Comparison of ENCODE assay signal across 1 cellular context in the genomic region with DNA sequence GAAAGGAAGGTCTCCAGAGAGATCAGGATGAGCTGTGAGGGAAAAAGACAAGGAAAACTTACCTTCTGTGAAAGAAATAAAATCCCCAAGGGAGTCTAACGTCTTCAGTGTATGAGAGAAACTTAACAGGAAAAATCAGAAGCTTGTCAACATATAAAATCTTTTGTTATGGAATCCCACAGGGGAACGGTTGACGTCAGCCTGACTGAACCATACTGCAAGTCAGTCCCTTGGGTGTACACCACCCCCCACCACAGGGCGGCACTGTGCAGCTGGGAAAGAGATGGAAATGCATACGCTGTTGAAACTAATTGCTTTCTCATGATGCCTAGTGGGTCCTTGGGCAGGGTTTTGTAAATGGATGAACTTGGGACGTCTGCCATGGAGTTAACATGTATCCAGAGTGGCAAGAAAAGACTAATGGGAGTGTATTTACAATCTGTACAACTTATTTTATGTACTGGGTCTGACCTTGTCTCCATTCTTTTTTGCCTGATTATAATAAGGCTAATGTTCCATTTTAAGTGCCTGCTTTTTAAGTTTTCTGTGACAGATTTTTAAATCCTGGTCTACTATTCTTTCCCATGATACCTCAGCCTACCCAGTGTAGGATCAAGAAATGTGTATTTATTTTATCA.
A peak's percentile ranks its signal among the peaks of the same experiment; 100 is the strongest.
TF ChIP-seq lines count a peak whose summit lies in the region.

No MANE protein-coding gene starts in this region.

TF ChIP-seq in HEK293, 187 proteins besides CTCF, POLR2A, EP300 and RAD21 (continued from another document and continues in another):
- TF ChIP-seq, protein P1, sequence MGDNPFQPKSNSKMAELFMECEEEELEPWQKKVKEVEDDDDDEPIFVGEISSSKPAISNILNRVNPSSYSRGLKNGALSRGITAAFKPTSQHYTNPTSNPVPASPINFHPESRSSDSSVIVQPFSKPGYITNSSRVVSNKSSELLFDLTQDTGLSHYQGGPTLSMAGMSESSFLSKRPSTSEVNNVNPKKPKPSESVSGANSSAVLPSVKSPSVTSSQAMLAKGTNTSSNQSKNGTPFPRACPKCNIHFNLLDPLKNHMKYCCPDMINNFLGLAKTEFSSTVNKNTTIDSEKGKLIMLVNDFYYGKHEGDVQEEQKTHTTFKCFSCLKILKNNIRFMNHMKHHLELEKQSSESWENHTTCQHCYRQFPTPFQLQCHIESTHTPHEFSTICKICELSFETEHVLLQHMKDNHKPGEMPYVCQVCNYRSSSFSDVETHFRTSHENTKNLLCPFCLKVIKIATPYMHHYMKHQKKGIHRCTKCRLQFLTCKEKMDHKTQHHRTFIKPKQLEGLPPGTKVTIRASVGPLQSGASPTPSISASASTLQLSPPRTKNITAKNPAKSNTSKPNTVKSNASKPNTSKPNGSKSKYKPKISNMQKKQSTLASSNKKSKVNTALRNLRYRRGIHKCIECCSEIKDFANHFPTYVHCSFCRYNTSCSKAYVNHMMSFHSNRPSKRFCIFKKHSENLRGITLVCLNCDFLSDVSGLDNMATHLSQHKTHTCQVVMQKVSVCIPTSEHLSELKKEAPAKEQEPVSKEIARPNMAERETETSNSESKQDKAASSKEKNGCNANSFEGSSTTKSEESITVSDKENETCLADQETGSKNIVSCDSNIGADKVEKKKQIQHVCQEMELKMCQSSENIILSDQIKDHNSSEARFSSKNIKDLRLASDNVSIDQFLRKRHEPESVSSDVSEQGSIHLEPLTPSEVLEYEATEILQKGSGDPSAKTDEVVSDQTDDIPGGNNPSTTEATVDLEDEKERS (tag by site-specific recombination; IDR thresholded peaks at IDR 0.05), result no peak
- no peak for TF ChIP-seq MYNN (tag by site-specific recombination; IDR thresholded peaks at IDR 0.05; ENCODE audit: borderline replicate concordance)
- no peak for TF ChIP-seq ZNF404 (tag by site-specific recombination; IDR thresholded peaks at IDR 0.05)
- no peak for TF ChIP-seq ZNF433 (tag by site-specific recombination; IDR thresholded peaks at IDR 0.05; ENCODE audit: low read depth)
- TF ChIP-seq, protein P2, sequence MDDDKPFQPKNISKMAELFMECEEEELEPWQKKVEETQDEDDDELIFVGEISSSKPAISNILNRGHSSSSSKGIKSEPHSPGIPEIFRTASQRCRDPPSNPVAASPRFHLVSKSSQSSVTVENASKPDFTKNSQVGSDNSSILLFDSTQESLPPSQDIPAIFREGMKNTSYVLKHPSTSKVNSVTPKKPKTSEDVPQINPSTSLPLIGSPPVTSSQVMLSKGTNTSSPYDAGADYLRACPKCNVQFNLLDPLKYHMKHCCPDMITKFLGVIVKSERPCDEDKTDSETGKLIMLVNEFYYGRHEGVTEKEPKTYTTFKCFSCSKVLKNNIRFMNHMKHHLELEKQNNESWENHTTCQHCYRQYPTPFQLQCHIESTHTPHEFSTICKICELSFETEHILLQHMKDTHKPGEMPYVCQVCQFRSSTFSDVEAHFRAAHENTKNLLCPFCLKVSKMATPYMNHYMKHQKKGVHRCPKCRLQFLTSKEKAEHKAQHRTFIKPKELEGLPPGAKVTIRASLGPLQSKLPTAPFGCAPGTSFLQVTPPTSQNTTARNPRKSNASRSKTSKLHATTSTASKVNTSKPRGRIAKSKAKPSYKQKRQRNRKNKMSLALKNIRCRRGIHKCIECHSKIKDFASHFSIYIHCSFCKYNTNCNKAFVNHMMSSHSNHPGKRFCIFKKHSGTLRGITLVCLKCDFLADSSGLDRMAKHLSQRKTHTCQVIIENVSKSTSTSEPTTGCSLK (tag by site-specific recombination; IDR thresholded peaks at IDR 0.05), result no peak
- TF ChIP-seq ZFP3 (tag by site-specific recombination; IDR thresholded peaks at IDR 0.05; ENCODE audit: low read depth), result no peak
- 0 out of 2 replicates have a peak, but pooled peaks have one; percentile 9 for TF ChIP-seq SCRT1 (tag by site-specific recombination; IDR thresholded peaks at IDR 0.05; ENCODE audit: borderline replicate concordance)
- no peak for TF ChIP-seq ZNF184 (tag by site-specific recombination; IDR thresholded peaks at IDR 0.05)
- no peak for TF ChIP-seq ZNF138 (tag by site-specific recombination; IDR thresholded peaks at IDR 0.05; ENCODE audit: borderline replicate concordance)
- no peak for TF ChIP-seq ZNF274 (IDR thresholded peaks at IDR 0.05; ENCODE audit: low read length)
- no peak for TF ChIP-seq ZNF274 (tag by site-specific recombination; IDR thresholded peaks at IDR 0.05; ENCODE audit: borderline replicate concordance)
- TF ChIP-seq, protein P3, sequence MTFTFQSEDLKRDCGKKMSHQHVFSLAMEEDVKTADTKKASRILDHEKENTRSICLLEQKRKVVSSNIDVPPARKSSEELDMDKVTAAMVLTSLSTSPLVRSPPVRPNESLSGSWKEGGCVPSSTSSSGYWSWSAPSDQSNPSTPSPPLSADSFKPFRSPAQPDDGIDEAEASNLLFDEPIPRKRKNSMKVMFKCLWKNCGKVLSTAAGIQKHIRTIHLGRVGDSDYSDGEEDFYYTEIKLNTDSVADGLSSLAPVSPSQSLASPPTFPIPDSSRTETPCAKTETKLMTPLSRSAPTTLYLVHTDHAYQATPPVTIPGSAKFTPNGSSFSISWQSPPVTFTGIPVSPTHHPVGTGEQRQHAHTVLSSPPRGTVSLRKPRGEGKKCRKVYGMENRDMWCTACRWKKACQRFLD (tag by site-specific recombination; IDR thresholded peaks at IDR 0.05), result no peak
- TF ChIP-seq ZNF792 (tag by site-specific recombination; IDR thresholded peaks at IDR 0.05), result no peak
- TF ChIP-seq ZNF843 (tag by site-specific recombination; IDR thresholded peaks at IDR 0.05), result 0 out of 2 replicates have a peak, but pooled peaks have one; percentile 17
- TF ChIP-seq ZNF707 (tag by site-specific recombination; IDR thresholded peaks at IDR 0.05), result no peak
- TF ChIP-seq PRDM1 (tag by site-specific recombination; IDR thresholded peaks at IDR 0.05), result no peak
- TF ChIP-seq ZNF555 (tag by site-specific recombination; conservative IDR thresholded peaks at IDR 0.05), result no peak
- TF ChIP-seq, protein P4, sequence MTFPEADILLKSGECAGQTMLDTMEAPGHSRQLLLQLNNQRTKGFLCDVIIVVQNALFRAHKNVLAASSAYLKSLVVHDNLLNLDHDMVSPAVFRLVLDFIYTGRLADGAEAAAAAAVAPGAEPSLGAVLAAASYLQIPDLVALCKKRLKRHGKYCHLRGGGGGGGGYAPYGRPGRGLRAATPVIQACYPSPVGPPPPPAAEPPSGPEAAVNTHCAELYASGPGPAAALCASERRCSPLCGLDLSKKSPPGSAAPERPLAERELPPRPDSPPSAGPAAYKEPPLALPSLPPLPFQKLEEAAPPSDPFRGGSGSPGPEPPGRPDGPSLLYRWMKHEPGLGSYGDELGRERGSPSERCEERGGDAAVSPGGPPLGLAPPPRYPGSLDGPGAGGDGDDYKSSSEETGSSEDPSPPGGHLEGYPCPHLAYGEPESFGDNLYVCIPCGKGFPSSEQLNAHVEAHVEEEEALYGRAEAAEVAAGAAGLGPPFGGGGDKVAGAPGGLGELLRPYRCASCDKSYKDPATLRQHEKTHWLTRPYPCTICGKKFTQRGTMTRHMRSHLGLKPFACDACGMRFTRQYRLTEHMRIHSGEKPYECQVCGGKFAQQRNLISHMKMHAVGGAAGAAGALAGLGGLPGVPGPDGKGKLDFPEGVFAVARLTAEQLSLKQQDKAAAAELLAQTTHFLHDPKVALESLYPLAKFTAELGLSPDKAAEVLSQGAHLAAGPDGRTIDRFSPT (tag by site-specific recombination; IDR thresholded peaks at IDR 0.05), result no peak
- TF ChIP-seq ZNF658 (tag by site-specific recombination; IDR thresholded peaks at IDR 0.05), result no peak
- no peak for TF ChIP-seq ZNF354C (tag by site-specific recombination; IDR thresholded peaks at IDR 0.05; ENCODE audit: borderline replicate concordance, low read depth)
- TF ChIP-seq, protein P5, sequence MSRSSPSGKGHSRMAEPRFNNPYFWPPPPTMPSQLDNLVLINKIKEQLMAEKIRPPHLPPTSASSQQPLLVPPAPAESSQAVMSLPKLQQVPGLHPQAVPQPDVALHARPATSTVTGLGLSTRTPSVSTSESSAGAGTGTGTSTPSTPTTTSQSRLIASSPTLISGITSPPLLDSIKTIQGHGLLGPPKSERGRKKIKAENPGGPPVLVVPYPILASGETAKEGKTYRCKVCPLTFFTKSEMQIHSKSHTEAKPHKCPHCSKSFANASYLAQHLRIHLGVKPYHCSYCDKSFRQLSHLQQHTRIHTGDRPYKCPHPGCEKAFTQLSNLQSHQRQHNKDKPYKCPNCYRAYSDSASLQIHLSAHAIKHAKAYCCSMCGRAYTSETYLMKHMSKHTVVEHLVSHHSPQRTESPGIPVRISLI (tag by site-specific recombination; IDR thresholded peaks at IDR 0.05), result no peak
- TF ChIP-seq ZNF19 (tag by site-specific recombination; IDR thresholded peaks at IDR 0.05; ENCODE audit: low read depth), result no peak
- TF ChIP-seq MZF1 (tag by site-specific recombination; IDR thresholded peaks at IDR 0.05; ENCODE audit: borderline replicate concordance), result no peak; the same call in 1 of the 2 replicates
- TF ChIP-seq ZNF76 (tag by site-specific recombination; IDR thresholded peaks at IDR 0.05; ENCODE audit: borderline replicate concordance, low read depth), result peak; percentile 47; the same call in 1 of the 2 replicates
- TF ChIP-seq ZNF311 (tag by site-specific recombination; IDR thresholded peaks at IDR 0.05; ENCODE audit: borderline replicate concordance), result no peak
- TF ChIP-seq KLF7 (tag by site-specific recombination; IDR thresholded peaks at IDR 0.05; ENCODE audit: borderline replicate concordance), result no peak
- no peak for TF ChIP-seq KLF16 (tag by site-specific recombination; IDR thresholded peaks at IDR 0.05)
- TF ChIP-seq ZNF266 (tag by site-specific recombination; IDR thresholded peaks at IDR 0.05; ENCODE audit: low read depth), result no peak
- TF ChIP-seq, protein P6, sequence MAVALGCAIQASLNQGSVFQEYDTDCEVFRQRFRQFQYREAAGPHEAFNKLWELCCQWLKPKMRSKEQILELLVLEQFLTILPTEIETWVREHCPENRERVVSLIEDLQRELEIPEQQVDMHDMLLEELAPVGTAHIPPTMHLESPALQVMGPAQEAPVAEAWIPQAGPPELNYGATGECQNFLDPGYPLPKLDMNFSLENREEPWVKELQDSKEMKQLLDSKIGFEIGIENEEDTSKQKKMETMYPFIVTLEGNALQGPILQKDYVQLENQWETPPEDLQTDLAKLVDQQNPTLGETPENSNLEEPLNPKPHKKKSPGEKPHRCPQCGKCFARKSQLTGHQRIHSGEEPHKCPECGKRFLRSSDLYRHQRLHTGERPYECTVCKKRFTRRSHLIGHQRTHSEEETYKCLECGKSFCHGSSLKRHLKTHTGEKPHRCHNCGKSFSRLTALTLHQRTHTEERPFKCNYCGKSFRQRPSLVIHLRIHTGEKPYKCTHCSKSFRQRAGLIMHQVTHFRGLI (tag by site-specific recombination; IDR thresholded peaks at IDR 0.05), result peak; percentile 16; the same call in 1 of the 2 replicates
- TF ChIP-seq ZNF335 (tag by site-specific recombination; conservative IDR thresholded peaks at IDR 0.05), result peak; percentile 57
- TF ChIP-seq ZNF514 (tag by site-specific recombination; IDR thresholded peaks at IDR 0.05), result no peak
- no peak for TF ChIP-seq ZBTB1 (tag by site-specific recombination; IDR thresholded peaks at IDR 0.05)
- peak; percentile 92 for TF ChIP-seq ZNF654 (tag by site-specific recombination; IDR thresholded peaks at IDR 0.05; ENCODE audit: low read depth)
- TF ChIP-seq ZNF660 (tag by site-specific recombination; IDR thresholded peaks at IDR 0.05), result peak; percentile 91
- TF ChIP-seq ZNF416 (tag by site-specific recombination; IDR thresholded peaks at IDR 0.05), result no peak
- TF ChIP-seq KLF9 (tag by site-specific recombination; IDR thresholded peaks at IDR 0.05; ENCODE audit: low read depth), result no peak
- TF ChIP-seq, protein P7, sequence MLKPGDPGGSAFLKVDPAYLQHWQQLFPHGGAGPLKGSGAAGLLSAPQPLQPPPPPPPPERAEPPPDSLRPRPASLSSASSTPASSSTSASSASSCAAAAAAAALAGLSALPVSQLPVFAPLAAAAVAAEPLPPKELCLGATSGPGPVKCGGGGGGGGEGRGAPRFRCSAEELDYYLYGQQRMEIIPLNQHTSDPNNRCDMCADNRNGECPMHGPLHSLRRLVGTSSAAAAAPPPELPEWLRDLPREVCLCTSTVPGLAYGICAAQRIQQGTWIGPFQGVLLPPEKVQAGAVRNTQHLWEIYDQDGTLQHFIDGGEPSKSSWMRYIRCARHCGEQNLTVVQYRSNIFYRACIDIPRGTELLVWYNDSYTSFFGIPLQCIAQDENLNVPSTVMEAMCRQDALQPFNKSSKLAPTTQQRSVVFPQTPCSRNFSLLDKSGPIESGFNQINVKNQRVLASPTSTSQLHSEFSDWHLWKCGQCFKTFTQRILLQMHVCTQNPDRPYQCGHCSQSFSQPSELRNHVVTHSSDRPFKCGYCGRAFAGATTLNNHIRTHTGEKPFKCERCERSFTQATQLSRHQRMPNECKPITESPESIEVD (tag by site-specific recombination; IDR thresholded peaks at IDR 0.05), result peak; percentile 70
- TF ChIP-seq, protein P8, sequence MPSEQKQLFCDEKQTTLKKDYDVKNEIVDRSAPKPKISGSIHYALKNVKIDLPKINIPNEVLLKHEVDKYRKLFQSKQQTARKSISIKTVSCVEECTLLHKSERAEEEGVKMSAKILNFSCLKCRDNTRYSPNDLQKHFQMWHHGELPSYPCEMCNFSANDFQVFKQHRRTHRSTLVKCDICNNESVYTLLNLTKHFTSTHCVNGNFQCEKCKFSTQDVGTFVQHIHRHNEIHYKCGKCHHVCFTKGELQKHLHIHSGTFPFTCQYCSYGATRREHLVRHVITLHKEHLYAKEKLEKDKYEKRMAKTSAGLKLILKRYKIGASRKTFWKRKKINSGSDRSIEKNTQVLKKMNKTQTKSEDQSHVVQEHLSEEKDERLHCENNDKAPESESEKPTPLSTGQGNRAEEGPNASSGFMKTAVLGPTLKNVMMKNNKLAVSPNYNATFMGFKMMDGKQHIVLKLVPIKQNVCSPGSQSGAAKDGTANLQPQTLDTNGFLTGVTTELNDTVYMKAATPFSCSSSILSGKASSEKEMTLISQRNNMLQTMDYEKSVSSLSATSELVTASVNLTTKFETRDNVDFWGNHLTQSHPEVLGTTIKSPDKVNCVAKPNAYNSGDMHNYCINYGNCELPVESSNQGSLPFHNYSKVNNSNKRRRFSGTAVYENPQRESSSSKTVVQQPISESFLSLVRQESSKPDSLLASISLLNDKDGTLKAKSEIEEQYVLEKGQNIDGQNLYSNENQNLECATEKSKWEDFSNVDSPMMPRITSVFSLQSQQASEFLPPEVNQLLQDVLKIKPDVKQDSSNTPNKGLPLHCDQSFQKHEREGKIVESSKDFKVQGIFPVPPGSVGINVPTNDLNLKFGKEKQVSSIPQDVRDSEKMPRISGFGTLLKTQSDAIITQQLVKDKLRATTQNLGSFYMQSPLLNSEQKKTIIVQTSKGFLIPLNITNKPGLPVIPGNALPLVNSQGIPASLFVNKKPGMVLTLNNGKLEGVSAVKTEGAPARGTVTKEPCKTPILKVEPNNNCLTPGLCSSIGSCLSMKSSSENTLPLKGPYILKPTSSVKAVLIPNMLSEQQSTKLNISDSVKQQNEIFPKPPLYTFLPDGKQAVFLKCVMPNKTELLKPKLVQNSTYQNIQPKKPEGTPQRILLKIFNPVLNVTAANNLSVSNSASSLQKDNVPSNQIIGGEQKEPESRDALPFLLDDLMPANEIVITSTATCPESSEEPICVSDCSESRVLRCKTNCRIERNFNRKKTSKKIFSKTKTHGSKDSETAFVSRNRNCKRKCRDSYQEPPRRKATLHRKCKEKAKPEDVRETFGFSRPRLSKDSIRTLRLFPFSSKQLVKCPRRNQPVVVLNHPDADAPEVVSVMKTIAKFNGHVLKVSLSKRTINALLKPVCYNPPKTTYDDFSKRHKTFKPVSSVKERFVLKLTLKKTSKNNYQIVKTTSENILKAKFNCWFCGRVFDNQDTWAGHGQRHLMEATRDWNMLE (tag by site-specific recombination; conservative IDR thresholded peaks at IDR 0.05; ENCODE audit: low read depth), result no peak
- 0 out of 2 replicates have a peak, but pooled peaks have one; percentile 14 for TF ChIP-seq KLF1 (tag by site-specific recombination; IDR thresholded peaks at IDR 0.05)
